16 cellular contexts compared by ENCODE assay signal in genomic region chr2:56483081-56483480, GRCh38.
DNase-seq lines count a peak whose midpoint lies in the region; ATAC-seq, FAIRE-seq and TF ChIP-seq lines count a peak whose summit lies in the region.
"Had no signal": no experiment of that assay in that cellular context is flagged by ENCODE, and none has a peak within 500 bp of the region (broad histone marks: within the 10 kb centered on the region; RNA-seq: fewer than 3 reads in every experiment).

No MANE protein-coding gene starts in this region.

- no peak for FAIRE-seq in astrocyte (lab: Jason Lieb, UNC)
- FAIRE-seq: GM12892, HepG2 had no signal

- H3K27me3 Mint-ChIP-seq in astrocyte (ENCODE audit: low read depth, unreplicated experiment): no peaks in the 10 kb centered on the region

- no peak overlapping the region for H3K4me3 Mint-ChIP-seq in astrocyte (ENCODE audit: unreplicated experiment)

- H3K27ac Mint-ChIP-seq in astrocyte (ENCODE audit: unreplicated experiment): no peak overlapping the region

- no peaks in the 10 kb centered on the region for H3K36me3 Mint-ChIP-seq in astrocyte (ENCODE audit: low read depth, unreplicated experiment)

- TF ChIP-seq CTCF in astrocyte (IDR thresholded peaks at IDR 0.05; ENCODE audit: insufficient read depth, low read depth, low read length): no peak

- H3K9me3 Mint-ChIP-seq in astrocyte (ENCODE audit: unreplicated experiment): no peaks in the 10 kb centered on the region

- no peaks in the 10 kb centered on the region for H3K9me3 ChIP-seq in astrocyte (ENCODE audit: insufficient read depth, low read depth, low read length)

- no peak overlapping the region for H3K9ac ChIP-seq in astrocyte (ENCODE audit: low read length)

- H3K4me3 ChIP-seq in astrocyte (ENCODE audit: insufficient read depth, low read depth, low read length): no peak overlapping the region

- no peaks in the 10 kb centered on the region for H4K20me1 ChIP-seq in astrocyte (ENCODE audit: insufficient read depth, low read length)

- no peaks in the 10 kb centered on the region for H3K4me1 ChIP-seq in astrocyte (ENCODE audit: insufficient read depth, low read length)

- H2AFZ ChIP-seq in astrocyte (ENCODE audit: low read depth, low read length): no peak overlapping the region

- DNase-seq in Daoy (ENCODE audit: low read depth): peak; percentile 22
- DNase-seq in LHCN-M2 (ENCODE audit: low read depth): peak; percentile 68
- DNase-seq in astrocyte (ENCODE audit: low read depth): peak; percentile 70
- DNase-seq in renal cortical epithelial cell (ENCODE audit: low read depth): peak; percentile 67
- no peak for DNase-seq in left colon
- DNase-seq: C1 segment of cervical spinal cord, DND-41, H7, KG1, NCI-H187 treated with DMSO at 0.1 percent for 48 hours, NCI-H748 treated with DMSO at 0.1 percent for 48 hours, PC-3 had no signal

- H3K27ac ChIP-seq in astrocyte (ENCODE audit: low read depth, low read length): no peak overlapping the region

- no peak overlapping the region for H3K4me2 ChIP-seq in astrocyte (ENCODE audit: low read length)

- H3K27me3 ChIP-seq in astrocyte (ENCODE audit: insufficient read depth, low read length): no peaks in the 10 kb centered on the region

- ATAC-seq in HG02981 (IDR thresholded peaks at IDR 0.05; ENCODE audit: unreplicated experiment): no peak
- ATAC-seq in GM21717 (IDR thresholded peaks at IDR 0.05; ENCODE audit: unreplicated experiment): no peak
- no peak for ATAC-seq in left colon
- ATAC-seq: HepG2, PC-3 had no signal

- intact Hi-C loops in left colon (cut with DNase I, micrococcal nuclease): no loop called here

- no peaks in the 10 kb centered on the region for H3K79me2 ChIP-seq in astrocyte (ENCODE audit: insufficient read depth, low read length)

- no peaks in the 10 kb centered on the region for H3K36me3 ChIP-seq in astrocyte (ENCODE audit: insufficient read depth, low read length)

- peaks cover 5% of the 10 kb centered on the region for H3K4me1 Mint-ChIP-seq in astrocyte (ENCODE audit: low read depth, unreplicated experiment)

Comparison
In these comparisons a context has a peak if more than half of its experiments do, and no peak if none do; other contexts are left out.
1. DNase-seq: peak in Daoy (single experiment), LHCN-M2 (single experiment), astrocyte (single experiment) and renal cortical epithelial cell (single experiment); none in left colon (0 of 2).